Comparison of ENCODE assay signal across 17 cellular contexts in the genomic region with DNA sequence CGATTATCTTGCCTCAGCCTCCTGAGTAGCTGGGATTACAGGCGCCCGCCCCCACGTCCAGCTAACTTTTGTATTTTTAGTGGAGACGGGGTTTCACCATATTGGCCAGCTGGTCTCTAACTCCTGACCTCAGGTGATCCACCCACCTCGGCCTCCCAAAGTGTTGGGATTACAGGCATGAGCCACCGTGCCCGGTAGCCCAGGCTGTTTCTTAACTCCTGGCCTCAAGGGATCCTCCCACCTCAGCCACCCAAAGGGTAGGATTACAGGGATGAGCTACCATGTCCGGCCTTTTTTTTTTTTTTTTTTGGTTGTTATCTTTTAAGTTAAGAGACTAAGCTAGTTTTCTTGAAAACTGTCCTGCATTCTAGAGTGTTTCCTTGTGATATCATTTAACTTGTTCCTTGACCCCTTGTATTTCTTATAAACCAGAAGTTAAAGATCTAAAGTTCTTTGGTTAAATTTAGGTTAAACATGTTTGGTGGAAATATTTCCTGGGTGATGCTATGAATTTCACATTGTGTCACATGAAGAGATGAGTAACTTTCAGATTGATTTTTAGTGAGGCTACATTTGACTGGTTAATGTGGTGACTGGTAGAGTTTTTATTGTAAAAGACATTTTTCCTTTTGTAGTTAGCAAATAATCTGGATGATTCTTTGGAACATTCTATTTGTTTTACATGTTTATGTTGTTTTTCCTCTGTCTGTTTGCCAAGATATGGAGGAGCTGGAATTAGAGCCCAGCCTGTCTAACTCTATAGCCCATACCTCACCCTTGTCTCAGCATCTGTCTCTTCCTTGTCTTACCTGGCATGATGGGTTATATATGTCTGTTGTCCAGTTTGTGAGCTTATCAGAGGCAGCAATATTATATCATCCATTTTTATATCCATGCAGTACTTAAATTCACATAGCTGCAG. TPM values are rescaled to one million over a fixed set of nuclear protein-coding genes. Genes with fewer than 3 reads are reported as not detected.
A peak's percentile ranks its signal among the peaks of the same experiment; 100 is the strongest.
DNase-seq lines count a peak whose midpoint lies in the region; ATAC-seq, FAIRE-seq and TF ChIP-seq lines count a peak whose summit lies in the region.
"Had no signal": no experiment of that assay in that cellular context is flagged by ENCODE, and none has a peak within 500 bp of the region (broad histone marks: within the 10 kb centered on the region; RNA-seq: fewer than 3 reads in every experiment).

No MANE protein-coding gene starts in this region.

- H3K27me3 ChIP-seq in SK-N-SH (ENCODE audit: insufficient read depth) (no peaks in the 10 kb centered on the region), transverse colon (no peaks in the 10 kb centered on the region)
- H3K27me3 ChIP-seq: neutrophil, spleen had no signal

- H3K9me3 ChIP-seq in SK-N-SH (no peaks in the 10 kb centered on the region), transverse colon (no peaks in the 10 kb centered on the region)
- H3K9me3 ChIP-seq: lower lobe of right lung, neutrophil, spleen had no signal

- H3K4me1 ChIP-seq in SK-N-SH (ENCODE audit: control insufficient read depth in 1 of 2, insufficient read depth in 2 of 2, low read depth in 1 of 2, low read length in 1 of 2) (peaks cover 6 to 13% of the 10 kb centered on the region in 2 experiments; a peak in 3 of 4 replicates), transverse colon (peaks cover 0 to 7% (median 6%) of the 10 kb centered on the region in 4 donors)

- intact Hi-C loops in transverse colon (cut with DNase I; ENCODE audit: low total_unique reads): no loop called here

- H3K9me2 ChIP-seq in SK-N-SH: no peaks in the 10 kb centered on the region

- no peak for DNase-seq in SK-N-SH
- peak; percentile 31 for DNase-seq in GM10266 (ENCODE audit: extremely low spot score)
- peak; percentile 43 for DNase-seq in hepatic stellate cell (ENCODE audit: low spot score)
- DNase-seq in transverse colon: no peak
- no peak for DNase-seq in NCI-H2107 treated with DMSO at 0.1 percent for 48 hours (lab: John Stamatoyannopoulos, UW; ENCODE audit: unreplicated experiment)
- no peak for DNase-seq in HTR-8/SVneo (ENCODE audit: insufficient read length, low spot score)
- DNase-seq: DMS79 treated with DMSO at 0.1 percent for 48 hours, H7, hippocampal formation, lower lobe of right lung, MM.1S, spleen, trophoblast cell had no signal

- CTCF ChIA-PET in SK-N-SH (lab: Yijun Ruan, JAX): interaction anchor here (1.3 kb wide), 1 partner anchor 67 kb away, joined by 7 read pairs; no protein-coding TSS in a partner anchor

- FAIRE-seq in HTR-8/SVneo (lab: Jason Lieb, UNC): no peak

- 86% methylated on average over 9 of the region's 9 CpGs for WGBS in SK-N-SH (ENCODE audit: low lambda C conversion rate)
- WGBS in transverse colon (ENCODE audit: low coverage in 1 of 2), 2 donors: 78 to 100% methylated on average over 2 to 9 of the region's 9 CpGs

- TF ChIP-seq CTCF in SK-N-SH (IDR thresholded peaks at IDR 0.05) (no peak), GM10266 (IDR thresholded peaks at IDR 0.05; ENCODE audit: control insufficient read depth, insufficient read depth, low read depth, missing control alignments) (no peak), VCaP (conservative IDR thresholded peaks at IDR 0.05) (no peak), transverse colon (IDR thresholded peaks at IDR 0.05) (no peak)

- H3K36me3 ChIP-seq in SK-N-SH (replicated peaks in 1 of 2; ENCODE audit: control insufficient read depth in 1 of 2, insufficient read depth in 2 of 2, low read length in 1 of 2) (peaks cover 13 to 15% of the 10 kb centered on the region in 2 experiments), transverse colon (no peaks in the 10 kb centered on the region)
- H3K36me3 ChIP-seq: lower lobe of right lung had no signal

- peaks cover 16% of the 10 kb centered on the region for H3F3A ChIP-seq in SK-N-SH (replicated peaks; ENCODE audit: insufficient read depth)

- H3K4me2 ChIP-seq in SK-N-SH: 0 out of 2 replicates have a peak overlapping the region, but pooled peaks have one; percentile 2

- H3K27ac ChIP-seq in SK-N-SH (ENCODE audit: low read depth in 2 of 2, low read length in 1 of 2): peak overlapping the region in 1 of 2 experiments; percentile 69; a peak in 2 of 4 replicates
- peak overlapping the region; percentile 66 for H3K27ac ChIP-seq in VCaP
- no peak overlapping the region for H3K27ac ChIP-seq in transverse colon
- H3K27ac ChIP-seq: lower lobe of right lung, neutrophil had no signal

- H3K79me2 ChIP-seq in SK-N-SH (ENCODE audit: insufficient read depth): peaks cover 79% of the 10 kb centered on the region

- TF ChIP-seq EP300 in SK-N-SH (IDR thresholded peaks at IDR 0.05; ENCODE audit: borderline replicate concordance in 1 of 2, low read depth in 1 of 2, low read length in 1 of 2) (no peak), transverse colon (IDR thresholded peaks at IDR 0.05; ENCODE audit: low read depth) (no peak)

- POLR2A ChIA-PET in SK-N-SH (lab: Yijun Ruan, JAX): no interaction called here

- H3K9ac ChIP-seq in SK-N-SH: no peak overlapping the region

- ATAC-seq in SK-N-SH treated with all-trans-retinoic acid at 6 μM for 48 hours: no peak
- ATAC-seq: lower lobe of right lung had no signal

- no peak for TF ChIP-seq POLR2A in transverse colon (IDR thresholded peaks at IDR 0.05)

- in situ Hi-C loops in transverse colon (cut with MboI; ENCODE audit: low pct_ligation_motif_present in 1 of 4, low pct_unique_long_range_greater_than_20kb in 1 of 4, low sequenced_read_pairs in 3 of 4): no loop called here

- no peak overlapping the region for H2AFZ ChIP-seq in SK-N-SH (ENCODE audit: low read depth)

- TF ChIP-seq RAD21 in SK-N-SH (IDR thresholded peaks at IDR 0.05; ENCODE audit: low read length): no peak

- peaks cover 6% of the 10 kb centered on the region; the same call in 1 of the 2 replicates for H4K20me1 ChIP-seq in SK-N-SH (ENCODE audit: insufficient read depth)

- no peak overlapping the region for H3K4me3 ChIP-seq in SK-N-SH (ENCODE audit: low read depth in 2 of 2, low read length in 1 of 2)
- no peak overlapping the region for H3K4me3 ChIP-seq in transverse colon
- H3K4me3 ChIP-seq: lower lobe of right lung, spleen had no signal

TF ChIP-seq in SK-N-SH, 30 proteins besides CTCF, POLR2A, EP300 and RAD21:
- no peak for TF ChIP-seq FOXM1 (IDR thresholded peaks at IDR 0.05; ENCODE audit: low read depth)
- no peak for TF ChIP-seq GATA2 (CRISPR knock-in tag; IDR thresholded peaks at IDR 0.05)
- no peak for TF ChIP-seq EZH2phosphoT487 (IDR thresholded peaks at IDR 0.05; ENCODE audit: borderline replicate concordance, low read depth)
- TF ChIP-seq MEF2A (IDR thresholded peaks at IDR 0.05; ENCODE audit: borderline replicate concordance, low read depth): no peak
- TF ChIP-seq, protein P1, sequence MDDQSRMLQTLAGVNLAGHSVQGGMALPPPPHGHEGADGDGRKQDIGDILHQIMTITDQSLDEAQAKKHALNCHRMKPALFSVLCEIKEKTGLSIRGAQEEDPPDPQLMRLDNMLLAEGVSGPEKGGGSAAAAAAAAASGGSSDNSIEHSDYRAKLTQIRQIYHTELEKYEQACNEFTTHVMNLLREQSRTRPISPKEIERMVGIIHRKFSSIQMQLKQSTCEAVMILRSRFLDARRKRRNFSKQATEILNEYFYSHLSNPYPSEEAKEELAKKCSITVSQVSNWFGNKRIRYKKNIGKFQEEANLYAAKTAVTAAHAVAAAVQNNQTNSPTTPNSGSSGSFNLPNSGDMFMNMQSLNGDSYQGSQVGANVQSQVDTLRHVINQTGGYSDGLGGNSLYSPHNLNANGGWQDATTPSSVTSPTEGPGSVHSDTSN (IDR thresholded peaks at IDR 0.05): peak; percentile 35

TF ChIP-seq in SK-N-SH treated with all-trans-retinoic acid at 6 μM for 48 hours, 23 proteins besides CTCF, POLR2A, EP300 and RAD21:
- TF ChIP-seq POU6F1 (CRISPR knock-in tag; IDR thresholded peaks at IDR 0.05; ENCODE audit: borderline replicate concordance, low read depth) (no peak), GLIS3 (CRISPR knock-in tag; IDR thresholded peaks at IDR 0.05) (no peak), ESRRG (CRISPR knock-in tag; IDR thresholded peaks at IDR 0.05) (no peak), TOX (CRISPR knock-in tag; IDR thresholded peaks at IDR 0.05; ENCODE audit: borderline replicate concordance) (no peak), SNAI2 (CRISPR knock-in tag; IDR thresholded peaks at IDR 0.05) (no peak), ISL1 (CRISPR knock-in tag; IDR thresholded peaks at IDR 0.05) (no peak), TCF4 (CRISPR knock-in tag; IDR thresholded peaks at IDR 0.05; ENCODE audit: borderline replicate concordance) (no peak)

RNA-seq across cellular contexts. Expression of gene NCAPH, which starts 5.2 kb away (rescaled TPM):
- polyA plus RNA-seq in SK-N-SH (2012; rRNA removed): 17.0 and 17.8 TPM in 2 replicates
- 15.0 and 17.0 TPM in 2 replicates for polyA plus RNA-seq in SK-N-SH (2012; cell fraction: cytosol; rRNA removed)
- polyA plus RNA-seq in SK-N-SH (2012; cell fraction: nucleus; rRNA removed): 15.2 and 15.8 TPM in 2 replicates
- 10 to 100 TPM in 1 of 4 donors, 1 to 10 TPM in 2, under 1 TPM in 1; 0.79 to 38.6 (median 1.8) TPM for total RNA-seq in transverse colon

RNA-seq across cellular contexts. Expression of gene ITPRIPL1, which starts 15.6 kb away (rescaled TPM):
- polyA plus RNA-seq in SK-N-SH (2012; rRNA removed): 4.3 and 5.0 TPM in 2 replicates
- 5.0 and 6.1 TPM in 2 replicates for polyA plus RNA-seq in SK-N-SH (2012; cell fraction: cytosol; rRNA removed)
- polyA plus RNA-seq in SK-N-SH (2012; cell fraction: nucleus; rRNA removed): 3.4 and 3.6 TPM in 2 replicates
- total RNA-seq in transverse colon: 1 to 10 TPM in 1 of 4 donors, under 1 TPM in 2, not detected in 1; 0.41 to 2.6 (median 0.95) TPM
- total RNA-seq: A172 had no signal

RNA-seq across cellular contexts. Expression of gene SNRNP200, which starts 35.4 kb away (rescaled TPM):
- 165 and 177 TPM in 2 replicates for polyA plus RNA-seq in SK-N-SH (2012; rRNA removed)
- polyA plus RNA-seq in SK-N-SH (2012; cell fraction: cytosol; rRNA removed): 104 and 134 TPM in 2 replicates
- polyA plus RNA-seq in SK-N-SH (2012; cell fraction: nucleus; rRNA removed): 437 and 481 TPM in 2 replicates
- 100 to 1,000 TPM in 1 of 4 donors, 10 to 100 TPM in 3; 81.4 to 106 (median 86.8) TPM for total RNA-seq in transverse colon

Comparison
In these comparisons a context has a peak if more than half of its experiments do, and no peak if none do; other contexts are left out.
1. DNase-seq: peak in GM10266 (single experiment) and hepatic stellate cell (single experiment); none in SK-N-SH (single experiment), transverse colon (single experiment), NCI-H2107 treated with DMSO at 0.1 percent for 48 hours (single experiment) and HTR-8/SVneo (single experiment).